In the genomic region with DNA sequence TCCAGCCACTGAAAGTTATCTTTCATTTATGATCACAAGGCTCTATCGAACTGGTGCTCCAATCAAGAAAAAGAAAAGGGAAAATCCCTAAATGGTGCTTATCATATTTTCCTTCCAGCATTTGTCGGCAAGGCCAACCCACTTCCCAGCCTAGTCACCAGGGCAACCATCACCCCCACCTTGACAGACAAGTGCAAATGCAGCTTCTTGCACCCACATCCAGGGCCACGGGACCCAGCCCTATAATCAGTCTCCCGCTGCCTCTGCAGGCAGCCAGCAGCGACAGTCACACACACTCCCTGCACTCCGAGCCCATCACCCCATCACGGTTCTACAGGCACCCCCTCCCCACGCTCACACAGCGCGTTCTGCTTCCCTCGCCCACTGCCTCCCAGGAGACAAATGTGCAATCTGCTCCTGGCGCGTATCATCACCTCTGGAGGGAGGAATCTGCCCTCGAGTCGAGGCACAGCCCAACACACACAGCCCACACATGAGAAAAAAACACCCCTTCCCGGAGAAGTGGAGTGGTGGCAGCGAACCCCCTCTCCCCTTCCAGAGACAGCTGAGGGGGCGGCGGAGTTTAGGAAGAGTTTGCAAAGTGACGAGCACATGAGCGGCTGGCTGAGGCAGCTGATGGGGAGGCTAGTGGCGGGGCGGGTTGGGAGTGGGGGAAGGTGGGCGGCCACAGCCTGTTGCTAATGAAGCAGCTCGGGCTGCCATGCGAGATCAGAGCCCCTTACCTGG, we compare ENCODE assay signal across 1 cellular context.
TF ChIP-seq lines count a peak whose summit lies in the region.

No MANE protein-coding gene starts in this region.

TF ChIP-seq in GM23338, 12 proteins besides CTCF, POLR2A, EP300 and RAD21 (continued from another document):
- TF ChIP-seq, protein P1, sequence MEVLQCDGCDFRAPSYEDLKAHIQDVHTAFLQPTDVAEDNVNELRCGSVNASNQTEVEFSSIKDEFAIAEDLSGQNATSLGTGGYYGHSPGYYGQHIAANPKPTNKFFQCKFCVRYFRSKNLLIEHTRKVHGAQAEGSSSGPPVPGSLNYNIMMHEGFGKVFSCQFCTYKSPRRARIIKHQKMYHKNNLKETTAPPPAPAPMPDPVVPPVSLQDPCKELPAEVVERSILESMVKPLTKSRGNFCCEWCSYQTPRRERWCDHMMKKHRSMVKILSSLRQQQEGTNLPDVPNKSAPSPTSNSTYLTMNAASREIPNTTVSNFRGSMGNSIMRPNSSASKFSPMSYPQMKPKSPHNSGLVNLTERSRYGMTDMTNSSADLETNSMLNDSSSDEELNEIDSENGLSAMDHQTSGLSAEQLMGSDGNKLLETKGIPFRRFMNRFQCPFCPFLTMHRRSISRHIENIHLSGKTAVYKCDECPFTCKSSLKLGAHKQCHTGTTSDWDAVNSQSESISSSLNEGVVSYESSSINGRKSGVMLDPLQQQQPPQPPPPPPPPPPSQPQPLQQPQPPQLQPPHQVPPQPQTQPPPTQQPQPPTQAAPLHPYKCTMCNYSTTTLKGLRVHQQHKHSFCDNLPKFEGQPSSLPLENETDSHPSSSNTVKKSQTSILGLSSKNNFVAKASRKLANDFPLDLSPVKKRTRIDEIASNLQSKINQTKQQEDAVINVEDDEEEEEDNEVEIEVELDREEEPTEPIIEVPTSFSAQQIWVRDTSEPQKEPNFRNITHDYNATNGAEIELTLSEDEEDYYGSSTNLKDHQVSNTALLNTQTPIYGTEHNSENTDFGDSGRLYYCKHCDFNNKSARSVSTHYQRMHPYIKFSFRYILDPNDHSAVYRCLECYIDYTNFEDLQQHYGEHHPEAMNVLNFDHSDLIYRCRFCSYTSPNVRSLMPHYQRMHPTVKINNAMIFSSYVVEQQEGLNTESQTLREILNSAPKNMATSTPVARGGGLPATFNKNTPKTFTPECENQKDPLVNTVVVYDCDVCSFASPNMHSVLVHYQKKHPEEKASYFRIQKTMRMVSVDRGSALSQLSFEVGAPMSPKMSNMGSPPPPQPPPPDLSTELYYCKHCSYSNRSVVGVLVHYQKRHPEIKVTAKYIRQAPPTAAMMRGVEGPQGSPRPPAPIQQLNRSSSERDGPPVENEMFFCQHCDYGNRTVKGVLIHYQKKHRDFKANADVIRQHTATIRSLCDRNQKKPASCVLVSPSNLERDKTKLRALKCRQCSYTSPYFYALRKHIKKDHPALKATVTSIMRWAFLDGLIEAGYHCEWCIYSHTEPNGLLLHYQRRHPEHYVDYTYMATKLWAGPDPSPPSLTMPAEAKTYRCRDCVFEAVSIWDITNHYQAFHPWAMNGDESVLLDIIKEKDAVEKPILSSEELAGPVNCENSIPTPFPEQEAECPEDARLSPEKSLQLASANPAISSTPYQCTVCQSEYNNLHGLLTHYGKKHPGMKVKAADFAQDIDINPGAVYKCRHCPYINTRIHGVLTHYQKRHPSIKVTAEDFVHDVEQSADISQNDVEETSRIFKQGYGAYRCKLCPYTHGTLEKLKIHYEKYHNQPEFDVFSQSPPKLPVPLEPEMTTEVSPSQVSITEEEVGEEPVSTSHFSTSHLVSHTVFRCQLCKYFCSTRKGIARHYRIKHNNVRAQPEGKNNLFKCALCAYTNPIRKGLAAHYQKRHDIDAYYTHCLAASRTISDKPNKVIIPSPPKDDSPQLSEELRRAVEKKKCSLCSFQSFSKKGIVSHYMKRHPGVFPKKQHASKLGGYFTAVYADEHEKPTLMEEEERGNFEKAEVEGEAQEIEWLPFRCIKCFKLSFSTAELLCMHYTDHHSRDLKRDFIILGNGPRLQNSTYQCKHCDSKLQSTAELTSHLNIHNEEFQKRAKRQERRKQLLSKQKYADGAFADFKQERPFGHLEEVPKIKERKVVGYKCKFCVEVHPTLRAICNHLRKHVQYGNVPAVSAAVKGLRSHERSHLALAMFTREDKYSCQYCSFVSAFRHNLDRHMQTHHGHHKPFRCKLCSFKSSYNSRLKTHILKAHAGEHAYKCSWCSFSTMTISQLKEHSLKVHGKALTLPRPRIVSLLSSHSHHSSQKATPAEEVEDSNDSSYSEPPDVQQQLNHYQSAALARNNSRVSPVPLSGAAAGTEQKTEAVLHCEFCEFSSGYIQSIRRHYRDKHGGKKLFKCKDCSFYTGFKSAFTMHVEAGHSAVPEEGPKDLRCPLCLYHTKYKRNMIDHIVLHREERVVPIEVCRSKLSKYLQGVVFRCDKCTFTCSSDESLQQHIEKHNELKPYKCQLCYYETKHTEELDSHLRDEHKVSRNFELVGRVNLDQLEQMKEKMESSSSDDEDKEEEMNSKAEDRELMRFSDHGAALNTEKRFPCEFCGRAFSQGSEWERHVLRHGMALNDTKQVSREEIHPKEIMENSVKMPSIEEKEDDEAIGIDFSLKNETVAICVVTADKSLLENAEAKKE (CRISPR knock-in tag; IDR thresholded peaks at IDR 0.05), result no peak
- no peak for TF ChIP-seq POLR2AphosphoS5 (IDR thresholded peaks at IDR 0.05; ENCODE audit: low read depth)
- no peak for TF ChIP-seq ZNF331 (CRISPR knock-in tag; IDR thresholded peaks at IDR 0.05; ENCODE audit: low read depth)
- TF ChIP-seq JUNB (IDR thresholded peaks at IDR 0.05; ENCODE audit: unreplicated experiment), result no peak
